11 cellular contexts compared by ENCODE assay signal in genomic region chr9:134602547-134603362, GRCh38. TPM values are rescaled to one million over a fixed set of nuclear protein-coding genes. Genes with fewer than 3 reads are reported as not detected.
DNase-seq lines count a peak whose midpoint lies in the region; ATAC-seq, FAIRE-seq and TF ChIP-seq lines count a peak whose summit lies in the region.
"Had no signal": no experiment of that assay in that cellular context is flagged by ENCODE, and none has a peak within 500 bp of the region (broad histone marks: within the 10 kb centered on the region; RNA-seq: fewer than 3 reads in every experiment).

No MANE protein-coding gene starts in this region.

- no peak overlapping the region for H3K27ac Mint-ChIP-seq in activated T-helper 17 cell treated with anti-CD3 and anti-CD28 coated beads, Interleukin-2, amount 50 U/mL, for 72 hours
- H3K27ac Mint-ChIP-seq: CD4-positive, CD25-positive, alpha-beta regulatory T cell had no signal

- no peak for TF ChIP-seq CTCF in A549 (IDR thresholded peaks at IDR 0.05)

- TF ChIP-seq EP300 in A549 (IDR thresholded peaks at IDR 0.05), result peak; percentile 84 to 93; a peak in 4 of 5 replicates

- H3K27me3 Mint-ChIP-seq in activated T-helper 17 cell treated with anti-CD3 and anti-CD28 coated beads, Interleukin-2, amount 50 U/mL, for 72 hours, result peaks cover 4% of the 10 kb centered on the region

- H3K4me1 Mint-ChIP-seq in activated T-helper 17 cell treated with anti-CD3 and anti-CD28 coated beads, Interleukin-2, amount 50 U/mL, for 72 hours, result no peaks in the 10 kb centered on the region
- H3K4me1 Mint-ChIP-seq: CD4-positive, CD25-positive, alpha-beta regulatory T cell had no signal

- CTCF ChIA-PET in A549 (lab: Yijun Ruan, JAX), result interaction anchor here (0.6 to 3.4 kb wide), 13 partner anchors 8 to 184 kb away, joined by 3 to 34 read pairs (median 4); no protein-coding TSS in a partner anchor

- peaks cover 8% of the 10 kb centered on the region for H3K9me3 ChIP-seq in A549
- peaks cover 7% of the 10 kb centered on the region for H3K9me3 ChIP-seq in HUES6 (ENCODE audit: control insufficient read depth, insufficient read depth, low read depth, low read length)
- peaks cover 5% of the 10 kb centered on the region for H3K9me3 ChIP-seq in mesodermal cell (ENCODE audit: control insufficient read depth, low read length)

- H3K27ac ChIP-seq in A549 (peak overlapping the region; percentile 94 to 96), HUES6 (ENCODE audit: low read depth, low read length) (peak overlapping the region; percentile 61; the same call in 1 of the 2 replicates), mesodermal cell (ENCODE audit: low read depth, low read length, severe bottlenecking) (peak overlapping the region; percentile 99)

- H3K4me3 ChIP-seq in A549 (no peak overlapping the region), HUES6 (ENCODE audit: low read depth, low read length) (no peak overlapping the region), mesodermal cell (ENCODE audit: extremely low read depth, insufficient read depth, low read length, poor library complexity, severe bottlenecking) (no peak overlapping the region)

- H3K36me3 ChIP-seq in HUES6 (ENCODE audit: control insufficient read depth, insufficient read depth, low read length) (no peaks in the 10 kb centered on the region), mesodermal cell (ENCODE audit: control insufficient read depth, insufficient read depth, low read length) (no peaks in the 10 kb centered on the region)

- H3K9me3 Mint-ChIP-seq in activated T-helper 17 cell treated with anti-CD3 and anti-CD28 coated beads, Interleukin-2, amount 50 U/mL, for 72 hours, result no peaks in the 10 kb centered on the region
- H3K9me3 Mint-ChIP-seq: CD4-positive, CD25-positive, alpha-beta regulatory T cell had no signal

- peak; percentile 89 to 94 for ATAC-seq in A549
- no peak for ATAC-seq in activated T-helper 17 cell treated with anti-CD3 and anti-CD28 coated beads, Interleukin-2, amount 50 U/mL, for 72 hours (replicated peaks)
- ATAC-seq in GM18858 (IDR thresholded peaks at IDR 0.05; ENCODE audit: unreplicated experiment), result no peak
- no peak for ATAC-seq in HG02678 (IDR thresholded peaks at IDR 0.05; ENCODE audit: unreplicated experiment)

- H3K9ac ChIP-seq in HUES6 (ENCODE audit: low read length), result peak overlapping the region; percentile 56

- DNase-seq in A549 (ENCODE audit: low read depth in 1 of 2, low spot score in 1 of 2), result peak; percentile 88 to 92
- peak; percentile 94 for DNase-seq in dedifferentiated amniotic fluid mesenchymal stem cell (ENCODE audit: extremely low spot score)
- no peak for DNase-seq in inferior parietal cortex (ENCODE audit: extremely low spot score)
- DNase-seq: CD4-positive, CD25-positive, alpha-beta regulatory T cell; KG1; T-helper 1 cell had no signal

- peaks cover 36% of the 10 kb centered on the region for H3K4me1 ChIP-seq in A549
- peaks cover 13% of the 10 kb centered on the region; the same call in 1 of the 2 replicates for H3K4me1 ChIP-seq in HUES6 (ENCODE audit: control insufficient read depth, insufficient read depth, low read length)
- peaks cover 62% of the 10 kb centered on the region for H3K4me1 ChIP-seq in mesodermal cell (ENCODE audit: control insufficient read depth, insufficient read depth, low read length, poor library complexity, severe bottlenecking)

- POLR2A ChIA-PET in A549 (lab: Yijun Ruan, JAX), result interaction anchor here (0.6 to 1.6 kb wide), 10 partner anchors 10 to 996 kb away, joined by 3 to 10 read pairs (median 3); partner anchors contain the start of gene COL5A1

- peak; percentile 16 to 60; a peak in 4 of 5 replicates for TF ChIP-seq RAD21 in A549 (conservative IDR thresholded peaks at IDR 0.05 in 1 of 2, IDR thresholded peaks at IDR 0.05 in 1 of 2)

- FAIRE-seq in A549 (lab: Jason Lieb, UNC), result no peak

- 32% methylated on average over 28 of the region's 31 CpGs for WGBS in A549 (ENCODE audit: missing lambda C conversion rate)
- WGBS in mesodermal cell (ENCODE audit: insufficient coverage in 2 of 2), 2 experiments, result 35 to 37% methylated on average over 23 to 24 of the region's 31 CpGs

- no peaks in the 10 kb centered on the region for H3K36me3 Mint-ChIP-seq in activated T-helper 17 cell treated with anti-CD3 and anti-CD28 coated beads, Interleukin-2, amount 50 U/mL, for 72 hours (ENCODE audit: low read depth)
- H3K36me3 Mint-ChIP-seq: CD4-positive, CD25-positive, alpha-beta regulatory T cell had no signal

- H3K4me3 Mint-ChIP-seq in activated T-helper 17 cell treated with anti-CD3 and anti-CD28 coated beads, Interleukin-2, amount 50 U/mL, for 72 hours, result no peak overlapping the region
- H3K4me3 Mint-ChIP-seq: CD4-positive, CD25-positive, alpha-beta regulatory T cell had no signal

- TF ChIP-seq POLR2A in A549 (IDR thresholded peaks at IDR 0.05; ENCODE audit: low read length), result no peak

- H3K4me2 ChIP-seq in A549, result peak overlapping the region; percentile 80

- peaks cover 10% of the 10 kb centered on the region; the same call in 1 of the 2 replicates for H3K27me3 ChIP-seq in HUES6 (ENCODE audit: control insufficient read depth, insufficient read depth, low read length)

TF ChIP-seq in A549, 52 proteins besides CTCF, POLR2A, EP300 and RAD21 (continues in another document):
- TF ChIP-seq EHF (CRISPR knock-in tag; IDR thresholded peaks at IDR 0.05) (no peak), CBX2 (IDR thresholded peaks at IDR 0.05; ENCODE audit: borderline replicate concordance, low read depth) (no peak), MAX (IDR thresholded peaks at IDR 0.05) (peak; percentile 64), HOXB13 (CRISPR knock-in tag; IDR thresholded peaks at IDR 0.05; ENCODE audit: low read depth) (peak; percentile 65; the same call in 1 of the 2 replicates), TP53 (CRISPR knock-in tag; IDR thresholded peaks at IDR 0.05) (no peak), FOSL2 (IDR thresholded peaks at IDR 0.05) (peak; percentile 84), FOSL2 (CRISPR knock-in tag; IDR thresholded peaks at IDR 0.05) (peak; percentile 88), EHMT2 (IDR thresholded peaks at IDR 0.05; ENCODE audit: low read depth) (no peak), RFX5 (IDR thresholded peaks at IDR 0.05) (no peak), ZNF302 (CRISPR knock-in tag; IDR thresholded peaks at IDR 0.05) (no peak), SMC3 (IDR thresholded peaks at IDR 0.05) (peak; percentile 49; the same call in 2 of the 3 replicates), HMGXB4 (CRISPR knock-in tag; IDR thresholded peaks at IDR 0.05; ENCODE audit: borderline replicate concordance) (no peak), CHD4 (IDR thresholded peaks at IDR 0.05; ENCODE audit: borderline replicate concordance) (no peak), HES2 (IDR thresholded peaks at IDR 0.05) (0 out of 2 replicates have a peak, but pooled peaks have one; percentile 33), CBX8 (IDR thresholded peaks at IDR 0.05) (no peak), CEBPB (IDR thresholded peaks at IDR 0.05) (peak; percentile 27 to 86; a peak in 3 of 4 replicates), KDM1A (IDR thresholded peaks at IDR 0.05; ENCODE audit: low read depth) (no peak), ATOH8 (CRISPR knock-in tag; IDR thresholded peaks at IDR 0.05; ENCODE audit: low read depth) (no peak), NFE2L2 (conservative IDR thresholded peaks at IDR 0.05; ENCODE audit: low read length) (no peak)

RNA-seq across cellular contexts. Expression of gene COL5A1, which starts 38.8 kb away (rescaled TPM):
- polyA plus RNA-seq in A549 (2011; rRNA removed), result 15.2 and 16.1 TPM in 2 replicates
- 19.4 and 22.8 TPM in 2 replicates for polyA plus RNA-seq in A549 (2012; cell fraction: cytosol; rRNA removed)
- polyA plus RNA-seq in A549 (2012; cell fraction: nucleus; rRNA removed), result 109 and 117 TPM in 2 replicates
- 50.7 to 72.3 TPM (median 67.5 TPM) in 3 replicates for polyA plus RNA-seq in A549 (2017; fragmentation: RNase III; extraction: RNeasy Plus Mini Kit Qiagen cat#74134 plus additional on column Dnase treatment)
- polyA minus RNA-seq in A549 (2011; rRNA and poly(A)+ RNA removed), result 18.7 and 27.1 TPM in 2 replicates
- polyA plus RNA-seq in mesodermal cell (2013, experiment 1 of 2), result 366 TPM
- 331 TPM for polyA plus RNA-seq in mesodermal cell (2013, experiment 2 of 2)
- total RNA-seq in activated T-helper 17 cell treated with anti-CD3 and anti-CD28 coated beads, Interleukin-2, amount 50 U/mL, for 72 hours, result 1 to 10 TPM in 1 of 2 donors, under 1 TPM in 1; 0.50 to 1.3 TPM

Comparison
In these comparisons a context has a peak if more than half of its experiments do, and no peak if none do; other contexts are left out.
1. ATAC-seq: peak in A549 (2 of 2); none in activated T-helper 17 cell treated with anti-CD3 and anti-CD28 coated beads, Interleukin-2, amount 50 U/mL, for 72 hours (single experiment), GM18858 (single experiment) and HG02678 (single experiment).
2. Peak in every context shown above with its lines, with median percentiles within 50 percentile points of each other: H3K27ac ChIP-seq.